ENCODE assay signal across 11 cellular contexts in the genomic region with DNA sequence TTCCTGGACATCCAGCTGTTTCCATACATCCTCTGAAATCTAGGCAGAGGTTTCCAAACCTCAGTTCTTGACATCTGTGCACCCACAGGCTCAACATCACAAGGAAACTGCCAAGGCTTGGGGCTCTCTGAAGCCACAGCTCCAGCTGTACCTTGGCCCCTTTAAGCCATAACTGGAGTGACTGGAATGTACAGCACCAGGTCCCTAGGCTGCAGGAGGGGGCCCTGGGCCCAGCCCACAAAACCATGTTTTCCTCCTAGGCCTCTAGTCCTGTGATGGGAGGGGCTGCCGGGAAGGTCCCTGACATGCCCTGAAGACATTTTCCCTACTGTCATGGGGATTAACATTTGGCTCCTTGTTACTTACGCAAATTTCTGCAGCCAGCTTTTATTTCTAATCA.
"Had no signal": no experiment of that assay in that cellular context is flagged by ENCODE, and none has a peak within 500 bp of the region (broad histone marks: within the 10 kb centered on the region; RNA-seq: fewer than 3 reads in every experiment).

No MANE protein-coding gene starts in this region.

- DNase-seq: GM23248, GOT3, H7, H9, HCEC 1CT, HFFc6 had no signal

- ATAC-seq: GM23338, HCT116 had no signal

- FAIRE-seq: H1, H54 had no signal

- H3K4me1 ChIP-seq: HAP-1 had no signal

- H3K27ac ChIP-seq: GM23248 had no signal

- H3K36me3 ChIP-seq: HAP-1 had no signal

- H3K9ac ChIP-seq: GM23248 had no signal

- H3K4me2 ChIP-seq: GM23338 had no signal

- H3K4me3 ChIP-seq: GM23248, GM23338, HAP-1 had no signal

- H2AFZ ChIP-seq: GM23248, GM23338 had no signal
